In the genomic region with DNA sequence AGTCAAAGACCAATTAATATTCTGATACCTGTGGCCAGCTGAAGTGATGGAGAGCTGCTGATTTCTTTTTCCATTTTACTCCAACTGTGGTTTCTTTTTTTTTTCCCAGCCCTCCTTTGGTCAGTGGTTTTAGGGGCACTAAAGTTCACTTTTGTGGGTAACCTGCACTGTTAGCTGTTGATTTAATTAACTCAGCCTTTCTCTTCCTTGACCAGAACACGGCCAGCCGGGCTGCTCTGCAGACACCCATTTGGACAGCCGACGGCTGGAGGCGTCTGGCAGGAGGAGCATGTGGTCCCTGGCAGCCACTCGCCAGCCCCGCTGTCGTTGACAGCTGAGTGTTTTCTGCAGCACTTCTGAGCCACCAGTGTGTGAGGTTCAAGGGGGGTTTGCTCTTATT, we compare ENCODE assay signal across 1 cellular context.
A peak's percentile ranks its signal among the peaks of the same experiment; 100 is the strongest.
TF ChIP-seq lines count a peak whose summit lies in the region.

No MANE protein-coding gene starts in this region.

TF ChIP-seq in SK-N-SH, 30 proteins besides CTCF, POLR2A, EP300 and RAD21 (continued from another document):
- TF ChIP-seq, protein P1, sequence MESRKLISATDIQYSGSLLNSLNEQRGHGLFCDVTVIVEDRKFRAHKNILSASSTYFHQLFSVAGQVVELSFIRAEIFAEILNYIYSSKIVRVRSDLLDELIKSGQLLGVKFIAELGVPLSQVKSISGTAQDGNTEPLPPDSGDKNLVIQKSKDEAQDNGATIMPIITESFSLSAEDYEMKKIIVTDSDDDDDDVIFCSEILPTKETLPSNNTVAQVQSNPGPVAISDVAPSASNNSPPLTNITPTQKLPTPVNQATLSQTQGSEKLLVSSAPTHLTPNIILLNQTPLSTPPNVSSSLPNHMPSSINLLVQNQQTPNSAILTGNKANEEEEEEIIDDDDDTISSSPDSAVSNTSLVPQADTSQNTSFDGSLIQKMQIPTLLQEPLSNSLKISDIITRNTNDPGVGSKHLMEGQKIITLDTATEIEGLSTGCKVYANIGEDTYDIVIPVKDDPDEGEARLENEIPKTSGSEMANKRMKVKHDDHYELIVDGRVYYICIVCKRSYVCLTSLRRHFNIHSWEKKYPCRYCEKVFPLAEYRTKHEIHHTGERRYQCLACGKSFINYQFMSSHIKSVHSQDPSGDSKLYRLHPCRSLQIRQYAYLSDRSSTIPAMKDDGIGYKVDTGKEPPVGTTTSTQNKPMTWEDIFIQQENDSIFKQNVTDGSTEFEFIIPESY (IDR thresholded peaks at IDR 0.05; ENCODE audit: borderline replicate concordance, low read depth), result no peak
- TF ChIP-seq MXI1 (IDR thresholded peaks at IDR 0.05; ENCODE audit: low read depth, low read length) (peak; percentile 98), GABPA (IDR thresholded peaks at IDR 0.05; ENCODE audit: low read depth) (no peak), TCF12 (IDR thresholded peaks at IDR 0.05) (no peak), RFX5 (IDR thresholded peaks at IDR 0.05; ENCODE audit: low read length) (no peak), GATA2 (CRISPR knock-in tag; IDR thresholded peaks at IDR 0.05) (no peak), RXRA (IDR thresholded peaks at IDR 0.05; ENCODE audit: borderline replicate concordance, low read depth) (no peak), CHD2 (IDR thresholded peaks at IDR 0.05; ENCODE audit: low read length, partially characterized antibody) (peak; percentile 66), FOSL2 (IDR thresholded peaks at IDR 0.05; ENCODE audit: borderline replicate concordance, low read depth) (no peak)
- TF ChIP-seq, protein P2, sequence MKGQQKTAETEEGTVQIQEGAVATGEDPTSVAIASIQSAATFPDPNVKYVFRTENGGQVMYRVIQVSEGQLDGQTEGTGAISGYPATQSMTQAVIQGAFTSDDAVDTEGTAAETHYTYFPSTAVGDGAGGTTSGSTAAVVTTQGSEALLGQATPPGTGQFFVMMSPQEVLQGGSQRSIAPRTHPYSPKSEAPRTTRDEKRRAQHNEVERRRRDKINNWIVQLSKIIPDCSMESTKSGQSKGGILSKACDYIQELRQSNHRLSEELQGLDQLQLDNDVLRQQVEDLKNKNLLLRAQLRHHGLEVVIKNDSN (IDR thresholded peaks at IDR 0.05; ENCODE audit: borderline replicate concordance, low read depth), result no peak
- TF ChIP-seq, protein P3, sequence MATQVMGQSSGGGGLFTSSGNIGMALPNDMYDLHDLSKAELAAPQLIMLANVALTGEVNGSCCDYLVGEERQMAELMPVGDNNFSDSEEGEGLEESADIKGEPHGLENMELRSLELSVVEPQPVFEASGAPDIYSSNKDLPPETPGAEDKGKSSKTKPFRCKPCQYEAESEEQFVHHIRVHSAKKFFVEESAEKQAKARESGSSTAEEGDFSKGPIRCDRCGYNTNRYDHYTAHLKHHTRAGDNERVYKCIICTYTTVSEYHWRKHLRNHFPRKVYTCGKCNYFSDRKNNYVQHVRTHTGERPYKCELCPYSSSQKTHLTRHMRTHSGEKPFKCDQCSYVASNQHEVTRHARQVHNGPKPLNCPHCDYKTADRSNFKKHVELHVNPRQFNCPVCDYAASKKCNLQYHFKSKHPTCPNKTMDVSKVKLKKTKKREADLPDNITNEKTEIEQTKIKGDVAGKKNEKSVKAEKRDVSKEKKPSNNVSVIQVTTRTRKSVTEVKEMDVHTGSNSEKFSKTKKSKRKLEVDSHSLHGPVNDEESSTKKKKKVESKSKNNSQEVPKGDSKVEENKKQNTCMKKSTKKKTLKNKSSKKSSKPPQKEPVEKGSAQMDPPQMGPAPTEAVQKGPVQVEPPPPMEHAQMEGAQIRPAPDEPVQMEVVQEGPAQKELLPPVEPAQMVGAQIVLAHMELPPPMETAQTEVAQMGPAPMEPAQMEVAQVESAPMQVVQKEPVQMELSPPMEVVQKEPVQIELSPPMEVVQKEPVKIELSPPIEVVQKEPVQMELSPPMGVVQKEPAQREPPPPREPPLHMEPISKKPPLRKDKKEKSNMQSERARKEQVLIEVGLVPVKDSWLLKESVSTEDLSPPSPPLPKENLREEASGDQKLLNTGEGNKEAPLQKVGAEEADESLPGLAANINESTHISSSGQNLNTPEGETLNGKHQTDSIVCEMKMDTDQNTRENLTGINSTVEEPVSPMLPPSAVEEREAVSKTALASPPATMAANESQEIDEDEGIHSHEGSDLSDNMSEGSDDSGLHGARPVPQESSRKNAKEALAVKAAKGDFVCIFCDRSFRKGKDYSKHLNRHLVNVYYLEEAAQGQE (IDR thresholded peaks at IDR 0.05; ENCODE audit: low read depth, low read length), result no peak
- TF ChIP-seq, protein P4, sequence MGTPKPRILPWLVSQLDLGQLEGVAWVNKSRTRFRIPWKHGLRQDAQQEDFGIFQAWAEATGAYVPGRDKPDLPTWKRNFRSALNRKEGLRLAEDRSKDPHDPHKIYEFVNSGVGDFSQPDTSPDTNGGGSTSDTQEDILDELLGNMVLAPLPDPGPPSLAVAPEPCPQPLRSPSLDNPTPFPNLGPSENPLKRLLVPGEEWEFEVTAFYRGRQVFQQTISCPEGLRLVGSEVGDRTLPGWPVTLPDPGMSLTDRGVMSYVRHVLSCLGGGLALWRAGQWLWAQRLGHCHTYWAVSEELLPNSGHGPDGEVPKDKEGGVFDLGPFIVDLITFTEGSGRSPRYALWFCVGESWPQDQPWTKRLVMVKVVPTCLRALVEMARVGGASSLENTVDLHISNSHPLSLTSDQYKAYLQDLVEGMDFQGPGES (IDR thresholded peaks at IDR 0.05; ENCODE audit: low read depth, low read length), result no peak
